8 cellular contexts compared by ENCODE assay signal in the genomic region with DNA sequence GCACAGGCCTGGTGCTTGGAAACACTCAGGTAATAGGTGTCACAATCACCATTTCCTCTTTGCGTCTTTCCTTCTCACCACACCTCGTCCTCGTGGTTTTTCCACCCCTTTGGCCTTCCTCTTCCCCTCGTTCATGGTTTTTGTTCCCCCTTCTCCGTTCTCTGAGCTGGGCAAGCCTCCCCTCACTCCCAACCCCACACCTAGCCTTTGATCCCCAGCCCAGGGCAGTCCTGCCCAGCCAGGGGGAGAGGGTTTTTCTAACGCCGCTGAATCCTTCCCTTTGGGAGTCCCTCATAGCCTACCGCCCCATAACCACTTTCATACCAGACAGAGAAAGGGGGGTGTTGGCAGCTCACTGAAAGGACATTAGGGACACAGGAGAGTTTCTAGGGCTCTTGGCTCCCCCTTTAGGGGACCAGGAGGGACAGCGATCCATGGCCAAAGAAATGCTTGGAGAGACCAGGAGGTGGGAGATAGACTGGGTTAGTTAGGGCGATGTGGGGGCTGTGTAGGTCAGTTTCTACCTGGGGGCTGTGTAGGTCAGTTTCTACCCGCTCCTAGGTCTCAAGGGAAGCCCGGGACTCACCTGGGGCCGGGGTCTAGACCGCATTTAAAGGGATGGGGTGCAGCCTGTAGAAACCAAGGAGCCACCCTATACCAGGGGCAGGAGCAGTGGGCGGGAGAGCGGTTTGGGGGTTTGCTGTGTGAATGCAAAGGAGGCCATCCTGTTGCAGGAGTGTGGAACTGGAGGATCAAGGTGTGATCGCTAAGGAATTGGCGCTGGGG. TPM values are rescaled to one million over a fixed set of nuclear protein-coding genes. Genes with fewer than 3 reads are reported as not detected.
DNase-seq lines count a peak whose midpoint lies in the region; ATAC-seq, FAIRE-seq and TF ChIP-seq lines count a peak whose summit lies in the region.

No MANE protein-coding gene starts in this region.

- peak overlapping the region; percentile 5 to 60 (median 45) for H3K9ac ChIP-seq in skeletal muscle tissue (ENCODE audit: low read depth in 1 of 3, low read length in 3 of 3)

- H3K27me3 ChIP-seq in right cardiac atrium (ENCODE audit: control insufficient read depth, insufficient read depth) (no peaks in the 10 kb centered on the region), skeletal muscle tissue (ENCODE audit: control insufficient read depth in 3 of 3, insufficient read depth in 3 of 3, low read length in 3 of 3) (peaks cover 24 to 44% (median 32%) of the 10 kb centered on the region in 3 donors)

- H3K9me3 ChIP-seq in A549: no peaks in the 10 kb centered on the region
- H3K9me3 ChIP-seq in right cardiac atrium (ENCODE audit: control insufficient read depth, low read length): no peaks in the 10 kb centered on the region
- H3K9me3 ChIP-seq in skeletal muscle tissue (ENCODE audit: control insufficient read depth in 3 of 3, low read length in 3 of 3): no peaks in the 10 kb centered on the region

- ATAC-seq in A549 (peak; percentile 36 to 49; a peak in 3 of 6 replicates), right cardiac atrium (no peak), GM19463 (IDR thresholded peaks at IDR 0.05; ENCODE audit: unreplicated experiment) (no peak), HG03175 (IDR thresholded peaks at IDR 0.05; ENCODE audit: unreplicated experiment) (no peak)

- no peak for TF ChIP-seq POLR2A in A549 (IDR thresholded peaks at IDR 0.05; ENCODE audit: low read length)

- CTCF ChIA-PET in A549 (lab: Yijun Ruan, JAX): interaction anchor here (0.7 to 18.3 kb wide), 20 partner anchors 9 to 340 kb away, joined by 3 to 317 read pairs (median 4); partner anchors contain the start of genes EPO, POP7, SLC12A9 and VGF

- peak; percentile 55 for TF ChIP-seq CTCF in A549 (IDR thresholded peaks at IDR 0.05)
- peak; percentile 7 for TF ChIP-seq CTCF in GM10266 (IDR thresholded peaks at IDR 0.05; ENCODE audit: control insufficient read depth, insufficient read depth, low read depth, missing control alignments)

- DNase-seq in A549 (ENCODE audit: low read depth in 1 of 2, low spot score in 1 of 2): peak in 1 of 2 experiments; percentile 56
- no peak for DNase-seq in GM10266 (ENCODE audit: extremely low spot score)
- DNase-seq in UCSD-AML1 (lab: John Stamatoyannopoulos, UW; ENCODE audit: unreplicated experiment): peak; percentile 10
- DNase-seq in right cardiac atrium: peak in 1 of 3 donors; percentile 51
- DNase-seq in CD1c-positive myeloid dendritic cell (ENCODE audit: extremely low spot score): no peak

- WGBS in A549 (ENCODE audit: missing lambda C conversion rate): 44% methylated on average over 18 of the region's 18 CpGs
- WGBS in right cardiac atrium: 16% methylated on average over 18 of the region's 18 CpGs

- peaks cover 0 to 2% (median 0%) of the 10 kb centered on the region in 3 donors for H3K36me3 ChIP-seq in skeletal muscle tissue (ENCODE audit: control insufficient read depth in 3 of 3, insufficient read depth in 3 of 3, low read length in 3 of 3)

- H3K4me2 ChIP-seq in A549: peak overlapping the region; percentile 98

- intact Hi-C loops in right cardiac atrium (cut with DNase I): no loop called here

- peak overlapping the region; percentile 100 for H3K4me3 ChIP-seq in A549
- H3K4me3 ChIP-seq in right cardiac atrium (ENCODE audit: low read length): peak overlapping the region; percentile 92
- peak overlapping the region; percentile 54 to 66 (median 56) for H3K4me3 ChIP-seq in skeletal muscle tissue (ENCODE audit: low read length in 3 of 3)

- peak; percentile 67 to 68 for TF ChIP-seq RAD21 in A549 (conservative IDR thresholded peaks at IDR 0.05 in 1 of 2, IDR thresholded peaks at IDR 0.05 in 1 of 2)

- TF ChIP-seq EP300 in A549 (IDR thresholded peaks at IDR 0.05): no peak

- H3K27ac ChIP-seq in A549: peak overlapping the region; percentile 99
- H3K27ac ChIP-seq in right cardiac atrium (ENCODE audit: low read length): peak overlapping the region; percentile 50
- no peak overlapping the region for H3K27ac ChIP-seq in skeletal muscle tissue (ENCODE audit: low read depth, low read length)

- H3K4me1 ChIP-seq in A549 (peaks cover 21% of the 10 kb centered on the region; the same call in 2 of the 3 replicates), right cardiac atrium (ENCODE audit: control insufficient read depth, insufficient read depth, low read length) (no peaks in the 10 kb centered on the region), skeletal muscle tissue (ENCODE audit: control insufficient read depth in 3 of 3, insufficient read depth in 3 of 3, low read length in 3 of 3) (peaks cover 3 to 17% (median 9%) of the 10 kb centered on the region in 3 donors)

- FAIRE-seq in A549 (lab: Jason Lieb, UNC): no peak

- POLR2A ChIA-PET in A549 (lab: Yijun Ruan, JAX): interaction anchor here (0.8 to 2.2 kb wide), 5 partner anchors 14 to 120 kb away, joined by 3 to 26 read pairs (median 9); partner anchors contain the start of genes POP7 and UFSP1

TF ChIP-seq in A549, 52 proteins besides CTCF, POLR2A, EP300 and RAD21:
- TF ChIP-seq RFX5 (IDR thresholded peaks at IDR 0.05): no peak
- peak; percentile 48; the same call in 1 of the 3 replicates for TF ChIP-seq SMC3 (IDR thresholded peaks at IDR 0.05)
- TF ChIP-seq NR3C1 (IDR thresholded peaks at IDR 0.05): no peak
TF ChIP-seq in A549: peak in this region for 1.

RNA-seq across cellular contexts. Expression of gene EPHB4, which starts 1.4 kb away (rescaled TPM):
- polyA plus RNA-seq in A549 (2011; rRNA removed): 37.8 and 40.5 TPM in 2 replicates
- 30.1 and 30.9 TPM in 2 replicates for polyA plus RNA-seq in A549 (2012; cell fraction: cytosol; rRNA removed)
- polyA plus RNA-seq in A549 (2012; cell fraction: nucleus; rRNA removed): 69.4 and 86.9 TPM in 2 replicates
- polyA plus RNA-seq in A549 (2017; fragmentation: RNase III; extraction: RNeasy Plus Mini Kit Qiagen cat#74134 plus additional on column Dnase treatment): 25.7 to 32.9 TPM (median 30.4 TPM) in 3 replicates
- polyA minus RNA-seq in A549 (2011; rRNA and poly(A)+ RNA removed): 51.3 and 67.1 TPM in 2 replicates
- 10 to 100 TPM; 28.0 to 51.4 (median 33.6) TPM for total RNA-seq in right cardiac atrium
- 14.4 TPM for polyA plus RNA-seq in right cardiac atrium
- total RNA-seq in skeletal muscle tissue: 72.5 TPM

RNA-seq across cellular contexts. Expression of gene SLC12A9, which starts 26.6 kb away (rescaled TPM):
- polyA plus RNA-seq in A549 (2011; rRNA removed) (6.2 and 7.0 TPM in 2 replicates), A549 (2017; fragmentation: RNase III; extraction: RNeasy Plus Mini Kit Qiagen cat#74134 plus additional on column Dnase treatment) (12.1 to 14.3 TPM (median 13.4 TPM) in 3 replicates), right cardiac atrium (6.4 TPM)
- 12.3 and 17.1 TPM in 2 replicates for polyA plus RNA-seq in A549 (2012; cell fraction: cytosol; rRNA removed)
- 68.4 and 69.7 TPM in 2 replicates for polyA plus RNA-seq in A549 (2012; cell fraction: nucleus; rRNA removed)
- polyA minus RNA-seq in A549 (2011; rRNA and poly(A)+ RNA removed): 11.3 and 17.6 TPM in 2 replicates
- total RNA-seq in right cardiac atrium (10 to 100 TPM in 3 of 4 donors, 1 to 10 TPM in 1; 9.3 to 16.9 (median 12.6) TPM), skeletal muscle tissue (24.5 TPM)

RNA-seq across cellular contexts. Expression of gene TRIP6, which starts 41.2 kb away (rescaled TPM):
- polyA plus RNA-seq in A549 (2011; rRNA removed) (14.8 and 18.0 TPM in 2 replicates), A549 (2017; fragmentation: RNase III; extraction: RNeasy Plus Mini Kit Qiagen cat#74134 plus additional on column Dnase treatment) (38.2 to 38.5 TPM (median 38.3 TPM) in 3 replicates), right cardiac atrium (31.4 TPM)
- 40.0 and 46.3 TPM in 2 replicates for polyA plus RNA-seq in A549 (2012; cell fraction: cytosol; rRNA removed)
- polyA plus RNA-seq in A549 (2012; cell fraction: nucleus; rRNA removed): 46.1 and 58.6 TPM in 2 replicates
- 11.3 and 11.6 TPM in 2 replicates for polyA minus RNA-seq in A549 (2011; rRNA and poly(A)+ RNA removed)
- total RNA-seq in right cardiac atrium (10 to 100 TPM; 34.1 to 49.6 (median 46.9) TPM), skeletal muscle tissue (25.6 TPM)

RNA-seq across cellular contexts. Expression of gene SRRT, which starts 49.0 kb away (rescaled TPM):
- polyA plus RNA-seq in A549 (2011; rRNA removed) (49.9 and 52.2 TPM in 2 replicates), A549 (2017; fragmentation: RNase III; extraction: RNeasy Plus Mini Kit Qiagen cat#74134 plus additional on column Dnase treatment) (153 to 194 TPM (median 182 TPM) in 3 replicates), right cardiac atrium (45.8 TPM)
- polyA plus RNA-seq in A549 (2012; cell fraction: cytosol; rRNA removed): 87.7 and 96.2 TPM in 2 replicates
- 252 and 279 TPM in 2 replicates for polyA plus RNA-seq in A549 (2012; cell fraction: nucleus; rRNA removed)
- 58.3 and 64.1 TPM in 2 replicates for polyA minus RNA-seq in A549 (2011; rRNA and poly(A)+ RNA removed)
- total RNA-seq in right cardiac atrium (10 to 100 TPM; 79.1 to 88.0 (median 82.2) TPM), skeletal muscle tissue (25.1 TPM)

Comparison
In these comparisons a context has a peak if more than half of its experiments do, and no peak if none do; other contexts are left out.
1. ATAC-seq: peak in A549 (2 of 2); none in right cardiac atrium (0 of 2), GM19463 (single experiment) and HG03175 (single experiment).
2. Peak in every context shown above with its lines, with median percentiles within 50 percentile points of each other: H3K4me3 ChIP-seq.